In genomic region chr14:49920935-49921334, GRCh38 we compare ENCODE assay signal across 21 cellular contexts. TPM values are rescaled to one million over a fixed set of nuclear protein-coding genes. Genes with fewer than 3 reads are reported as not detected.
A peak's percentile ranks its signal among the peaks of the same experiment; 100 is the strongest.
DNase-seq lines count a peak whose midpoint lies in the region; ATAC-seq, FAIRE-seq and TF ChIP-seq lines count a peak whose summit lies in the region.
"Had no signal": no experiment of that assay in that cellular context is flagged by ENCODE, and none has a peak within 500 bp of the region (broad histone marks: within the 10 kb centered on the region; RNA-seq: fewer than 3 reads in every experiment).

No MANE protein-coding gene starts in this region.

- in situ Hi-C loops in gastrocnemius medialis (cut with MboI; ENCODE audit: low sequenced_read_pairs in 4 of 4), result no loop called here

- no peak for FAIRE-seq in urothelium cell line (lab: Jason Lieb, UNC)
- FAIRE-seq: H1, HTR-8/SVneo had no signal

- peaks cover 17% of the 10 kb centered on the region for H3K4me1 Mint-ChIP-seq in memory B cell
- H3K4me1 Mint-ChIP-seq: mesothelial cell of epicardium had no signal

- ATAC-seq in GM21423 (IDR thresholded peaks at IDR 0.05; ENCODE audit: unreplicated experiment), result peak; percentile 52
- ATAC-seq in memory B cell (ENCODE audit: low read depth), result peak; percentile 92
- ATAC-seq in gastrocnemius medialis, result no peak
- ATAC-seq: Right ventricle myocardium inferior had no signal

- no peaks in the 10 kb centered on the region for H3K9me3 ChIP-seq in SJCRH30 (replicated peaks)
- no peaks in the 10 kb centered on the region for H3K9me3 ChIP-seq in gastrocnemius medialis
- H3K9me3 ChIP-seq: breast epithelium, sigmoid colon, tibial nerve had no signal

- peak overlapping the region; percentile 8 for H3K4me3 Mint-ChIP-seq in memory B cell
- H3K4me3 Mint-ChIP-seq: activated CD4-positive, alpha-beta T cell treated with anti-CD3 and anti-CD28 coated beads, Interleukin-2, amount 10 ng/mL, durations not matched to agents 24 days and 14 days; mesothelial cell of epicardium had no signal

- H3K27ac Mint-ChIP-seq in memory B cell, result peak overlapping the region; percentile 4
- H3K27ac Mint-ChIP-seq: activated CD4-positive, alpha-beta T cell treated with anti-CD3 and anti-CD28 coated beads, Interleukin-2, amount 10 ng/mL, durations not matched to agents 24 days and 14 days; mesothelial cell of epicardium had no signal

- TF ChIP-seq CTCF in GM12865 (IDR thresholded peaks at IDR 0.05; ENCODE audit: insufficient read depth, low read depth, low read length, missing control alignments) (no peak), gastrocnemius medialis (IDR thresholded peaks at IDR 0.05 in 4 of 5, conservative IDR thresholded peaks at IDR 0.05 in 1 of 5) (no peak)

- peaks cover 8% of the 10 kb centered on the region for H3K4me1 ChIP-seq in SJCRH30
- H3K4me1 ChIP-seq in gastrocnemius medialis, result no peaks in the 10 kb centered on the region
- H3K4me1 ChIP-seq: breast epithelium, sigmoid colon had no signal

- H3K36me3 ChIP-seq in SJCRH30 (no peaks in the 10 kb centered on the region), gastrocnemius medialis (no peaks in the 10 kb centered on the region)
- H3K36me3 ChIP-seq: breast epithelium, sigmoid colon, tibial nerve had no signal

- H3K27me3 Mint-ChIP-seq in memory B cell, result no peaks in the 10 kb centered on the region
- H3K27me3 Mint-ChIP-seq: activated CD4-positive, alpha-beta T cell treated with anti-CD3 and anti-CD28 coated beads, Interleukin-2, amount 10 ng/mL, durations not matched to agents 24 days and 14 days had no signal

- intact Hi-C loops in gastrocnemius medialis (cut with DNase I; ENCODE audit: low total_unique reads), result no loop called here

- H3K27me3 ChIP-seq in SJCRH30 (no peaks in the 10 kb centered on the region), gastrocnemius medialis (no peaks in the 10 kb centered on the region)
- H3K27me3 ChIP-seq: breast epithelium, sigmoid colon, tibial nerve had no signal

- peak overlapping the region; percentile 36 for H3K27ac ChIP-seq in SJCRH30
- no peak overlapping the region for H3K27ac ChIP-seq in gastrocnemius medialis
- H3K27ac ChIP-seq: breast epithelium, coronary artery, sigmoid colon, tibial nerve had no signal

- DNase-seq in GM12865 (ENCODE audit: low read depth), result peak; percentile 53
- DNase-seq in SJCRH30, result peak in 1 of 2 experiments; percentile 19
- peak in 1 of 2 donors; percentile 16 for DNase-seq in memory B cell (ENCODE audit: low spot score in 2 of 2)
- no peak for DNase-seq in activated naive CD4-positive, alpha-beta T cell treated with Interleukin-2 at 50 U/mL for 16 hours
- no peak for DNase-seq in gastrocnemius medialis
- DNase-seq in AG08396 (ENCODE audit: low spot score), result no peak
- no peak for DNase-seq in urothelium cell line (ENCODE audit: low spot score)
- DNase-seq: activated CD4-positive, alpha-beta T cell treated with anti-CD3 and anti-CD28 coated beads, Interleukin-2, amount 10 ng/mL, durations not matched to agents 24 days and 14 days; activated effector memory CD4-positive, alpha-beta T cell treated with anti-CD3 and anti-CD28 coated beads, Interleukin-2, amount 50 U/mL, for 16 hours; NCI-H1105 treated with DMSO at 0.1 percent for 48 hours; NCI-H524; sigmoid colon; stimulated activated naive CD4-positive, alpha-beta T cell had no signal

- H3K36me3 Mint-ChIP-seq in memory B cell, result peaks cover 1% of the 10 kb centered on the region
- H3K36me3 Mint-ChIP-seq: mesothelial cell of epicardium had no signal

- no peaks in the 10 kb centered on the region for H3K9me3 Mint-ChIP-seq in memory B cell
- H3K9me3 Mint-ChIP-seq: activated CD4-positive, alpha-beta T cell treated with anti-CD3 and anti-CD28 coated beads, Interleukin-2, amount 10 ng/mL, durations not matched to agents 24 days and 14 days; mesothelial cell of epicardium had no signal

- no peak for TF ChIP-seq POLR2A in gastrocnemius medialis (IDR thresholded peaks at IDR 0.05)

- H3K4me3 ChIP-seq in GM12865 (ENCODE audit: low read depth, low read length) (no peak overlapping the region), SJCRH30 (0 out of 2 replicates have a peak overlapping the region, but pooled peaks have one; percentile 4), gastrocnemius medialis (no peak overlapping the region)
- H3K4me3 ChIP-seq: breast epithelium, coronary artery, sigmoid colon, tibial nerve had no signal

RNA-seq across cellular contexts. Expression of gene ARF6, which starts 28.1 kb away (rescaled TPM):
- total RNA-seq in SJCRH30 (2014; rRNA removed; shearing (Covaris generic)), result 32.2 and 35.7 TPM in 2 replicates
- total RNA-seq in gastrocnemius medialis, result 10 to 100 TPM; 20.7 to 40.0 (median 30.8) TPM

Comparison
In these comparisons a context has a peak if more than half of its experiments do, and no peak if none do; other contexts are left out.
1. ATAC-seq: peak in GM21423 (single experiment) and memory B cell (single experiment); none in gastrocnemius medialis (0 of 2).